In genomic region chr4:106809083-106809482, GRCh38 we compare ENCODE assay signal across 9 cellular contexts.
DNase-seq lines count a peak whose midpoint lies in the region; ATAC-seq, FAIRE-seq and TF ChIP-seq lines count a peak whose summit lies in the region.
"Had no signal": no experiment of that assay in that cellular context is flagged by ENCODE, and none has a peak within 500 bp of the region (broad histone marks: within the 10 kb centered on the region; RNA-seq: fewer than 3 reads in every experiment).

No MANE protein-coding gene starts in this region.

- H3K36me3 Mint-ChIP-seq in neural crest cell (ENCODE audit: low read depth) = no peaks in the 10 kb centered on the region

- in situ Hi-C loops in T47D (cut with HindIII; ENCODE audit: low pct_unique_long_range_greater_than_20kb, low sequenced_read_pairs) = no loop called here

- TF ChIP-seq CTCF in neural crest cell (conservative IDR thresholded peaks at IDR 0.05) = peak; percentile 53

- H3K27ac Mint-ChIP-seq in neural crest cell (ENCODE audit: unreplicated experiment) = no peak overlapping the region
- H3K27ac Mint-ChIP-seq: stimulated activated naive CD8-positive, alpha-beta T cell treated with anti-CD3 and anti-CD28 coated beads, Interleukin-15, Interleukin-2, amounts not matched to agents 100 ng/mL and 50 ng/mL, for 24 hours had no signal

- no peak for ATAC-seq in HG03457 (IDR thresholded peaks at IDR 0.05; ENCODE audit: unreplicated experiment)
- ATAC-seq in left ventricle myocardium superior = no peak

- no peaks in the 10 kb centered on the region for H3K27me3 Mint-ChIP-seq in neural crest cell (ENCODE audit: low read depth)
- H3K27me3 Mint-ChIP-seq: stimulated activated naive CD8-positive, alpha-beta T cell treated with anti-CD3 and anti-CD28 coated beads, Interleukin-15, Interleukin-2, amounts not matched to agents 100 ng/mL and 50 ng/mL, for 24 hours had no signal

- no peaks in the 10 kb centered on the region for H3K4me1 Mint-ChIP-seq in neural crest cell

- FAIRE-seq in RCC 7860 (lab: Jason Lieb, UNC) = no peak

- DNase-seq in GDM1 (lab: John Stamatoyannopoulos, UW) (peak; percentile 27), MV-4-11 (lab: John Stamatoyannopoulos, UW) (peak; percentile 59), T47D (ENCODE audit: low read depth in 1 of 2, low spot score in 1 of 2) (peak; percentile 5 to 65), neural crest cell (ENCODE audit: low read depth, low spot score) (no peak), NCI-H2029 (lab: John Stamatoyannopoulos, UW) (no peak), RCC 7860 (ENCODE audit: low spot score) (no peak), left ventricle myocardium superior (no peak)

- intact Hi-C loops in left ventricle myocardium superior (cut with micrococcal nuclease) = no loop called here

- H3K4me3 Mint-ChIP-seq in neural crest cell = no peak overlapping the region
- H3K4me3 Mint-ChIP-seq: stimulated activated naive CD8-positive, alpha-beta T cell treated with anti-CD3 and anti-CD28 coated beads, Interleukin-15, Interleukin-2, amounts not matched to agents 100 ng/mL and 50 ng/mL, for 24 hours had no signal

- H3K9me3 Mint-ChIP-seq in neural crest cell = no peaks in the 10 kb centered on the region

Comparison
In these comparisons a context has a peak if more than half of its experiments do, and no peak if none do; other contexts are left out.
1. DNase-seq: peak in GDM1 (single experiment), MV-4-11 (single experiment) and T47D (2 of 2); none in neural crest cell (single experiment), NCI-H2029 (single experiment), RCC 7860 (single experiment) and left ventricle myocardium superior (single experiment).